Comparison of ENCODE assay signal across 14 cellular contexts in the genomic region with DNA sequence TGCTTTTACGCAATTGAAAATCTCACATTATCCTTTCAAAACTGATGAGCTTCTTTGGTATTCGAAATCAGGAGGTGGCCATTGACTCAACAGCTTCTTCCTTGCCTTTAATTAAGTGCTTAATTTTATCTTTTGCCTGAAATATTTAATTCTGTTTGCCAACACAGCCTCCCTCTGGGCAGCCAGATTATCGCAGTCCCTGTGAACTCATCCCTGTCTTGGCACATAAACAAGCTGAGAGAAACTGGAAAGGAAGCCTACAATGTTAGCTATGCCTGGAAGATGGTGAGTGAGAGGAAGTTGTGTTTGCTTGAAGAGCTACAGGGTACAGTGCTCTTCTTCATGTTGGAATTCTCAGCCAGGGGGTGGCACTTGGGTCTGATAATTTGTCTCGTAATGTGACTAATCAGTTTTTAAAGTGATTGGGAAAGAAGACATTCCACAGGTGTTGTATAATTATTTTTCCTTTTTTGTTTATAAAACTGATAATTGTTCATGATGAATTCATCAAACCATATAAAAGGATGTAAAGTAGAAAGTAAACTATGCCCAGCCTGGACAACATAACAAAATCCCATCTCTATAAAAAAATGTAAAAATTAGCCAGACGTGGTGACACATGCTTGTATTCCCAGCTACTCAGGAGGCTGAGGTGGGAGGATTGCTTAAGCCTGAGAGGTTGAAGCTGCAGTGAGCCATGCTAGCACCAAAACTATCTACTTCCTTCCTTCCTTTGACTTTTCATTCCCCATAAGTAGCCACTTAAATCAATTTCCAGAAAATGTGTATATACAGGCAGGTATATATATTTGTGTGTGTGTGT.
A peak's percentile ranks its signal among the peaks of the same experiment; 100 is the strongest.
DNase-seq lines count a peak whose midpoint lies in the region; ATAC-seq, FAIRE-seq and TF ChIP-seq lines count a peak whose summit lies in the region.
"Had no signal": no experiment of that assay in that cellular context is flagged by ENCODE, and none has a peak within 500 bp of the region (broad histone marks: within the 10 kb centered on the region; RNA-seq: fewer than 3 reads in every experiment).

No MANE protein-coding gene starts in this region.

- no peaks in the 10 kb centered on the region for H3K27me3 ChIP-seq in liver (ENCODE audit: control insufficient read depth in 4 of 4, insufficient read depth in 4 of 4, low read length in 3 of 4)
- H3K27me3 ChIP-seq in right lobe of liver, result no peaks in the 10 kb centered on the region
- H3K27me3 ChIP-seq in keratinocyte (ENCODE audit: control insufficient read depth, extremely low read depth, insufficient read depth, low read length), result no peaks in the 10 kb centered on the region

- 82% methylated on average over 5 of the region's 5 CpGs for WGBS in liver
- 70% methylated on average over 5 of the region's 5 CpGs for WGBS in right lobe of liver (ENCODE audit: insufficient coverage, low coverage, low lambda C conversion rate, missing lambda C conversion rate)

- H3K9me1 ChIP-seq in keratinocyte (ENCODE audit: control insufficient read depth, extremely low read depth, insufficient read depth, low read length), result no peaks in the 10 kb centered on the region

- ATAC-seq in right lobe of liver (no peak), HG02884 (IDR thresholded peaks at IDR 0.05; ENCODE audit: unreplicated experiment) (no peak), GM21619 (IDR thresholded peaks at IDR 0.05; ENCODE audit: unreplicated experiment) (no peak), HG02840 (IDR thresholded peaks at IDR 0.05; ENCODE audit: low FRiP score, unreplicated experiment) (no peak)
- ATAC-seq: mucosa of descending colon, sciatic nerve had no signal

- H3K9ac ChIP-seq in liver (ENCODE audit: low read depth in 1 of 2, low read length in 2 of 2) (no peak overlapping the region), keratinocyte (ENCODE audit: control insufficient read depth, extremely low read depth, insufficient read depth, low read length) (no peak overlapping the region)

- H3K36me3 ChIP-seq in liver (ENCODE audit: control insufficient read depth in 4 of 4, insufficient read depth in 3 of 4, low read depth in 1 of 4, low read length in 3 of 4), result no peaks in the 10 kb centered on the region
- no peaks in the 10 kb centered on the region for H3K36me3 ChIP-seq in right lobe of liver
- H3K36me3 ChIP-seq in keratinocyte (ENCODE audit: control insufficient read depth in 2 of 2, extremely low read depth in 1 of 2, insufficient read depth in 2 of 2, low read length in 2 of 2), result no peaks in the 10 kb centered on the region

- no peak for DNase-seq in right lobe of liver
- peak; percentile 25 to 60 for DNase-seq in cardiac fibroblast (ENCODE audit: low read depth in 2 of 2)
- no peak for DNase-seq in keratinocyte (ENCODE audit: low read depth, low spot score)
- no peak for DNase-seq in NCI-H2196 treated with DMSO at 0.1 percent for 48 hours (lab: John Stamatoyannopoulos, UW; ENCODE audit: unreplicated experiment)
- DNase-seq: DND-41; effector memory CD4-positive, alpha-beta T cell; mucosa of descending colon; NCI-H2227 treated with DMSO at 0.1 percent for 48 hours had no signal

- TF ChIP-seq RAD21 in liver (IDR thresholded peaks at IDR 0.05), result peak; percentile 56 to 74

- H3K27ac ChIP-seq in liver (ENCODE audit: low read depth in 1 of 2, low read length in 2 of 2) (no peak overlapping the region), right lobe of liver (no peak overlapping the region), keratinocyte (ENCODE audit: control insufficient read depth, insufficient read depth, low read length) (no peak overlapping the region)

- TF ChIP-seq CTCF in liver (IDR thresholded peaks at IDR 0.05; ENCODE audit: low read depth, low read length, missing input control), result no peak
- no peak for TF ChIP-seq CTCF in right lobe of liver (IDR thresholded peaks at IDR 0.05)
- TF ChIP-seq CTCF in cardiac fibroblast (IDR thresholded peaks at IDR 0.05; ENCODE audit: low read depth, low read length), result peak; percentile 11
- no peak for TF ChIP-seq CTCF in keratinocyte (optimal IDR thresholded peaks at IDR 0.05 in 1 of 3, IDR thresholded peaks at IDR 0.05 in 1 of 3, conservative IDR thresholded peaks at IDR 0.05 in 1 of 3; ENCODE audit: extremely low read depth in 1 of 3, insufficient read depth in 2 of 3, low read length in 3 of 3)

- peak; percentile 5 for FAIRE-seq in keratinocyte (lab: Jason Lieb, UNC)
- FAIRE-seq: GM18507 had no signal

- H3K4me3 ChIP-seq in liver (ENCODE audit: low read depth in 1 of 3, low read length in 3 of 3) (no peak overlapping the region), right lobe of liver (no peak overlapping the region), cardiac fibroblast (replicated peaks in 1 of 2; ENCODE audit: low read depth in 2 of 2, low read length in 2 of 2) (no peak overlapping the region), keratinocyte (ENCODE audit: control insufficient read depth in 2 of 3, extremely low read depth in 1 of 3, insufficient read depth in 2 of 3, low read depth in 1 of 3, low read length in 3 of 3) (no peak overlapping the region)
- H3K4me3 ChIP-seq: mucosa of descending colon had no signal

- H3K4me2 ChIP-seq in keratinocyte (ENCODE audit: control insufficient read depth, extremely low read depth, insufficient read depth, low read depth, low read length), result no peak overlapping the region

- H2AFZ ChIP-seq in keratinocyte (ENCODE audit: control insufficient read depth, low read length), result no peak overlapping the region

- H3K4me1 ChIP-seq in liver (ENCODE audit: control insufficient read depth in 4 of 4, insufficient read depth in 4 of 4, low read length in 3 of 4) (no peaks in the 10 kb centered on the region), right lobe of liver (no peaks in the 10 kb centered on the region), keratinocyte (ENCODE audit: control insufficient read depth, extremely low read depth, insufficient read depth, low read length) (no peaks in the 10 kb centered on the region)

- dilution Hi-C loops in keratinocyte (cut with MboI; ENCODE audit: extremely low pct_ligation_motif_present, low sequenced_read_pairs), result no loop called here

- no peak for TF ChIP-seq POLR2A in right lobe of liver (IDR thresholded peaks at IDR 0.05)

- H3K79me2 ChIP-seq in keratinocyte (ENCODE audit: control insufficient read depth, insufficient read depth, low read length), result no peaks in the 10 kb centered on the region

- H4K20me1 ChIP-seq in keratinocyte (ENCODE audit: control insufficient read depth, extremely low read depth, insufficient read depth, low read length), result no peaks in the 10 kb centered on the region

- no peaks in the 10 kb centered on the region for H3K9me3 ChIP-seq in liver (ENCODE audit: control insufficient read depth in 4 of 4, low read length in 3 of 4)
- H3K9me3 ChIP-seq in right lobe of liver, result no peaks in the 10 kb centered on the region
- no peaks in the 10 kb centered on the region for H3K9me3 ChIP-seq in keratinocyte (ENCODE audit: control insufficient read depth, low read depth, low read length)
- H3K9me3 ChIP-seq: mucosa of descending colon had no signal

- intact Hi-C loops in right lobe of liver (cut with DNase I), result no loop called here

TF ChIP-seq in liver, 16 proteins besides CTCF, POLR2A, EP300 and RAD21:
- TF ChIP-seq EGR1 (IDR thresholded peaks at IDR 0.05; ENCODE audit: low read depth in 2 of 2) (no peak), NR2F2 (IDR thresholded peaks at IDR 0.05) (no peak), ATF3 (IDR thresholded peaks at IDR 0.05) (no peak), TAF1 (conservative IDR thresholded peaks at IDR 0.05) (no peak), JUND (IDR thresholded peaks at IDR 0.05) (no peak), GABPA (IDR thresholded peaks at IDR 0.05 in 1 of 2, conservative IDR thresholded peaks at IDR 0.05 in 1 of 2) (no peak), SP1 (IDR thresholded peaks at IDR 0.05) (no peak), FOXA2 (IDR thresholded peaks at IDR 0.05) (no peak), YY1 (IDR thresholded peaks at IDR 0.05) (no peak), RXRA (IDR thresholded peaks at IDR 0.05) (no peak), HNF4G (IDR thresholded peaks at IDR 0.05) (no peak)
- TF ChIP-seq, protein P1, sequence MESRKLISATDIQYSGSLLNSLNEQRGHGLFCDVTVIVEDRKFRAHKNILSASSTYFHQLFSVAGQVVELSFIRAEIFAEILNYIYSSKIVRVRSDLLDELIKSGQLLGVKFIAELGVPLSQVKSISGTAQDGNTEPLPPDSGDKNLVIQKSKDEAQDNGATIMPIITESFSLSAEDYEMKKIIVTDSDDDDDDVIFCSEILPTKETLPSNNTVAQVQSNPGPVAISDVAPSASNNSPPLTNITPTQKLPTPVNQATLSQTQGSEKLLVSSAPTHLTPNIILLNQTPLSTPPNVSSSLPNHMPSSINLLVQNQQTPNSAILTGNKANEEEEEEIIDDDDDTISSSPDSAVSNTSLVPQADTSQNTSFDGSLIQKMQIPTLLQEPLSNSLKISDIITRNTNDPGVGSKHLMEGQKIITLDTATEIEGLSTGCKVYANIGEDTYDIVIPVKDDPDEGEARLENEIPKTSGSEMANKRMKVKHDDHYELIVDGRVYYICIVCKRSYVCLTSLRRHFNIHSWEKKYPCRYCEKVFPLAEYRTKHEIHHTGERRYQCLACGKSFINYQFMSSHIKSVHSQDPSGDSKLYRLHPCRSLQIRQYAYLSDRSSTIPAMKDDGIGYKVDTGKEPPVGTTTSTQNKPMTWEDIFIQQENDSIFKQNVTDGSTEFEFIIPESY (IDR thresholded peaks at IDR 0.05), result no peak
- TF ChIP-seq, protein P2, sequence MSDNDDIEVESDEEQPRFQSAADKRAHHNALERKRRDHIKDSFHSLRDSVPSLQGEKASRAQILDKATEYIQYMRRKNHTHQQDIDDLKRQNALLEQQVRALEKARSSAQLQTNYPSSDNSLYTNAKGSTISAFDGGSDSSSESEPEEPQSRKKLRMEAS (IDR thresholded peaks at IDR 0.05), result no peak

Comparison
In these comparisons a context has a peak if more than half of its experiments do, and no peak if none do; other contexts are left out.
1. DNase-seq: peak in cardiac fibroblast (2 of 2); none in right lobe of liver (0 of 3), keratinocyte (single experiment) and NCI-H2196 treated with DMSO at 0.1 percent for 48 hours (single experiment).